In the genomic region with DNA sequence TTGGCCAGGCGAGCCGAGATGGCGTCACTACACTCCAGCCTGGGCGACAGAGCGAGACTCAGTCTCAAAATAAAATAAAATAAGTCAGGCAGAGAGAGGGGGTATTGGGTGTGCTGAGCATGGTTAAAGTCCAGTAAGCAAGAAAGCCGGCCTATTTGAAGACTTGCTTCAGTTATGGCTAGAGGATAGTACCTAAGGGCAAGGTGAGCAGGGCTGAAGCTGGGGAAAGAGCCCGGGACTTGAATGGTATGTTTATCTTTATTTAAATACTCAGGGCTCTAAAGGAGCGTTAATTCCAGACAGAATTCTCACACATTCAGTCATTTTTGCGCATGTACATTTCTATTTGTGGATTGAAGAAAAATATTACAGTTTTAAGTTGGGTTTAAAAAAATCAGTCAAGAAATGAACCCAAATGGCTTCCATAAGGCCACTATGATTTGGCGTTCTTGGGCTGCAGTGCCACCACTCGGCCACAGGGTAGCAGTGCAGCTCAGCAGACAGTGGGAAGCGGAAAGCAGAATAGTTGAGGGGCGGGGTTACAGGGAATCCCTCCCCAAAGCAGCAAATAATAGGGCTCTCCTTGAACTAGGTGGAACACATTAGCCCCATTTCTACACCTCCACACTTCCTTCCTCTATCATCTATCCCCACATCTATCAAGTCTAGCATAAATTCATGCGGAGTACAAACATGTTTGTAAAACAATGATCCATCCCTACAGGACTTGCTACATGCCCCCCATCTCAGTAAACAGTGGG, we compare ENCODE assay signal across 1 cellular context.
TF ChIP-seq lines count a peak whose summit lies in the region.

No MANE protein-coding gene starts in this region.

TF ChIP-seq in HepG2, 621 proteins besides CTCF, POLR2A, EP300 and RAD21 (continued from another document and continues in another):
- TF ChIP-seq, protein P1, sequence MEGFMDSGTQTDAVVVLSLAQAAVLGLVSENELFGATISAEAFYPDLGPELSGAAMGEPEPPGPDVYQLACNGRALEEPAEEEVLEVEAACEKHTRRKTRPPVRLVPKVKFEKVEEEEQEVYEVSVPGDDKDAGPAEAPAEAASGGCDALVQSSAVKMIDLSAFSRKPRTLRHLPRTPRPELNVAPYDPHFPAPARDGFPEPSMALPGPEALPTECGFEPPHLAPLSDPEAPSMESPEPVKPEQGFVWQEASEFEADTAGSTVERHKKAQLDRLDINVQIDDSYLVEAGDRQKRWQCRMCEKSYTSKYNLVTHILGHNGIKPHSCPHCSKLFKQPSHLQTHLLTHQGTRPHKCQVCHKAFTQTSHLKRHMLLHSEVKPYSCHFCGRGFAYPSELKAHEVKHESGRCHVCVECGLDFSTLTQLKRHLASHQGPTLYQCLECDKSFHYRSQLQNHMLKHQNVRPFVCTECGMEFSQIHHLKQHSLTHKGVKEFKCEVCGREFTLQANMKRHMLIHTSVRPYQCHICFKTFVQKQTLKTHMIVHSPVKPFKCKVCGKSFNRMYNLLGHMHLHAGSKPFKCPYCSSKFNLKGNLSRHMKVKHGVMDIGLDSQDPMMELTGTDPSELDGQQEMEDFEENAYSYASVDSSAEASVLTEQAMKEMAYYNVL (CRISPR knock-in tag; IDR thresholded peaks at IDR 0.05; ENCODE audit: borderline replicate concordance), result 0 out of 2 replicates have a peak, but pooled peaks have one; percentile 48
- TF ChIP-seq PHF20 (CRISPR knock-in tag; IDR thresholded peaks at IDR 0.05) (no peak), ZNF773 (CRISPR knock-in tag; IDR thresholded peaks at IDR 0.05; ENCODE audit: borderline replicate concordance) (no peak), PAWR (CRISPR knock-in tag; IDR thresholded peaks at IDR 0.05; ENCODE audit: borderline replicate concordance) (no peak), FLYWCH1 (CRISPR knock-in tag; IDR thresholded peaks at IDR 0.05) (no peak), KDM5B (CRISPR knock-in tag; IDR thresholded peaks at IDR 0.05; ENCODE audit: borderline replicate concordance) (no peak), ZNF484 (CRISPR knock-in tag; IDR thresholded peaks at IDR 0.05; ENCODE audit: borderline replicate concordance, low read depth) (no peak), RBM22 (optimal IDR thresholded peaks at IDR 0.05; ENCODE audit: low read length) (no peak), ADNP (CRISPR knock-in tag; IDR thresholded peaks at IDR 0.05) (no peak), TOPORS (CRISPR knock-in tag; IDR thresholded peaks at IDR 0.05) (no peak), GATAD1 (CRISPR knock-in tag; IDR thresholded peaks at IDR 0.05) (peak; percentile 47; the same call in 1 of the 2 replicates), ZNF7 (CRISPR knock-in tag; IDR thresholded peaks at IDR 0.05) (no peak), SMAD1 (CRISPR knock-in tag; IDR thresholded peaks at IDR 0.05; ENCODE audit: borderline replicate concordance, low read depth) (no peak), ZNF619 (CRISPR knock-in tag; IDR thresholded peaks at IDR 0.05) (no peak), TEAD2 (CRISPR knock-in tag; IDR thresholded peaks at IDR 0.05) (no peak), ZNF709 (CRISPR knock-in tag; IDR thresholded peaks at IDR 0.05) (no peak), ZBTB3 (CRISPR knock-in tag; IDR thresholded peaks at IDR 0.05; ENCODE audit: borderline replicate concordance, low read depth) (no peak), PTBP1 (IDR thresholded peaks at IDR 0.05; ENCODE audit: low read depth, low read length, poor library complexity, severe bottlenecking) (no peak), FOXO1 (CRISPR knock-in tag; IDR thresholded peaks at IDR 0.05) (no peak), TEAD3 (CRISPR knock-in tag; optimal IDR thresholded peaks at IDR 0.05; ENCODE audit: borderline replicate concordance) (peak; percentile 43), HNRNPLL (IDR thresholded peaks at IDR 0.05; ENCODE audit: low read depth, low read length, poor library complexity, severe bottlenecking) (no peak), SOX13 (IDR thresholded peaks at IDR 0.05) (no peak), SOX13 (CRISPR knock-in tag; conservative IDR thresholded peaks at IDR 0.05 in 1 of 2, IDR thresholded peaks at IDR 0.05 in 1 of 2) (peak in 1 of 2 experiments; percentile 5; a peak in 1 of 4 replicates), HMG20A (CRISPR knock-in tag; IDR thresholded peaks at IDR 0.05; ENCODE audit: borderline replicate concordance) (no peak), ZIK1 (CRISPR knock-in tag; IDR thresholded peaks at IDR 0.05; ENCODE audit: borderline replicate concordance, low read depth) (no peak), ZNF30 (CRISPR knock-in tag; IDR thresholded peaks at IDR 0.05) (no peak), ZNF563 (CRISPR knock-in tag; IDR thresholded peaks at IDR 0.05) (no peak), ZNF34 (CRISPR knock-in tag; IDR thresholded peaks at IDR 0.05; ENCODE audit: borderline replicate concordance) (no peak), PRPF4 (IDR thresholded peaks at IDR 0.05; ENCODE audit: low read depth, low read length, poor library complexity, severe bottlenecking) (no peak), CCAR2 (optimal IDR thresholded peaks at IDR 0.05; ENCODE audit: low read depth, low read length) (no peak), MAFG (CRISPR knock-in tag; IDR thresholded peaks at IDR 0.05) (no peak), MIER2 (CRISPR knock-in tag; IDR thresholded peaks at IDR 0.05) (no peak), YEATS4 (CRISPR knock-in tag; IDR thresholded peaks at IDR 0.05; ENCODE audit: borderline replicate concordance) (no peak), SRF (IDR thresholded peaks at IDR 0.05; ENCODE audit: low read depth, low read length) (no peak), ZKSCAN8 (CRISPR knock-in tag; IDR thresholded peaks at IDR 0.05; ENCODE audit: borderline replicate concordance) (no peak), RFX3 (CRISPR knock-in tag; IDR thresholded peaks at IDR 0.05) (no peak), ZMYM3 (CRISPR knock-in tag; IDR thresholded peaks at IDR 0.05) (no peak), RARG (CRISPR knock-in tag; IDR thresholded peaks at IDR 0.05; ENCODE audit: low read depth) (no peak), SYNCRIP (IDR thresholded peaks at IDR 0.05; ENCODE audit: insufficient read depth, low read depth, low read length) (no peak), ZNF598 (CRISPR knock-in tag; IDR thresholded peaks at IDR 0.05; ENCODE audit: borderline replicate concordance) (no peak)
- TF ChIP-seq, protein P2, sequence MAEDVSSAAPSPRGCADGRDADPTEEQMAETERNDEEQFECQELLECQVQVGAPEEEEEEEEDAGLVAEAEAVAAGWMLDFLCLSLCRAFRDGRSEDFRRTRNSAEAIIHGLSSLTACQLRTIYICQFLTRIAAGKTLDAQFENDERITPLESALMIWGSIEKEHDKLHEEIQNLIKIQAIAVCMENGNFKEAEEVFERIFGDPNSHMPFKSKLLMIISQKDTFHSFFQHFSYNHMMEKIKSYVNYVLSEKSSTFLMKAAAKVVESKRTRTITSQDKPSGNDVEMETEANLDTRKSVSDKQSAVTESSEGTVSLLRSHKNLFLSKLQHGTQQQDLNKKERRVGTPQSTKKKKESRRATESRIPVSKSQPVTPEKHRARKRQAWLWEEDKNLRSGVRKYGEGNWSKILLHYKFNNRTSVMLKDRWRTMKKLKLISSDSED (CRISPR knock-in tag; IDR thresholded peaks at IDR 0.05), result no peak
- TF ChIP-seq, protein P3, sequence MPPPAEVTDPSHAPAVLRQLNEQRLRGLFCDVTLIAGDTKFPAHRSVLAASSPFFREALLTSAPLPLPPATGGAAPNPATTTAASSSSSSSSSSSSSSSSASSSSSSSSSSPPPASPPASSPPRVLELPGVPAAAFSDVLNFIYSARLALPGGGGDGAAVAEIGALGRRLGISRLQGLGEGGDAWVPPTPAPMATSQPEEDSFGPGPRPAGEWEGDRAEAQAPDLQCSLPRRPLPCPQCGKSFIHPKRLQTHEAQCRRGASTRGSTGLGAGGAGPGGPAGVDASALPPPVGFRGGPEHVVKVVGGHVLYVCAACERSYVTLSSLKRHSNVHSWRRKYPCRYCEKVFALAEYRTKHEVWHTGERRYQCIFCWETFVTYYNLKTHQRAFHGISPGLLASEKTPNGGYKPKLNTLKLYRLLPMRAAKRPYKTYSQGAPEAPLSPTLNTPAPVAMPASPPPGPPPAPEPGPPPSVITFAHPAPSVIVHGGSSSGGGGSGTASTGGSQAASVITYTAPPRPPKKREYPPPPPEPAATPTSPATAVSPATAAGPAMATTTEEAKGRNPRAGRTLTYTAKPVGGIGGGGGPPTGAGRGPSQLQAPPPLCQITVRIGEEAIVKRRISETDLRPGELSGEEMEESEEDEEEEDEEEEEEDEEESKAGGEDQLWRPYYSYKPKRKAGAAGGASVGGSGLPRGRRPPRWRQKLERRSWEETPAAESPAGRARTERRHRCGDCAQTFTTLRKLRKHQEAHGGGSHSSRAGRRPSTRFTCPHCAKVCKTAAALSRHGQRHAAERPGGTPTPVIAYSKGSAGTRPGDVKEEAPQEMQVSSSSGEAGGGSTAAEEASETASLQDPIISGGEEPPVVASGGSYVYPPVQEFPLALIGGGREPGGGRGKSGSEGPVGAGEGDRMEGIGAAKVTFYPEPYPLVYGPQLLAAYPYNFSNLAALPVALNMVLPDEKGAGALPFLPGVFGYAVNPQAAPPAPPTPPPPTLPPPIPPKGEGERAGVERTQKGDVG (CRISPR knock-in tag; IDR thresholded peaks at IDR 0.05; ENCODE audit: borderline replicate concordance), result no peak
- TF ChIP-seq, protein P4, sequence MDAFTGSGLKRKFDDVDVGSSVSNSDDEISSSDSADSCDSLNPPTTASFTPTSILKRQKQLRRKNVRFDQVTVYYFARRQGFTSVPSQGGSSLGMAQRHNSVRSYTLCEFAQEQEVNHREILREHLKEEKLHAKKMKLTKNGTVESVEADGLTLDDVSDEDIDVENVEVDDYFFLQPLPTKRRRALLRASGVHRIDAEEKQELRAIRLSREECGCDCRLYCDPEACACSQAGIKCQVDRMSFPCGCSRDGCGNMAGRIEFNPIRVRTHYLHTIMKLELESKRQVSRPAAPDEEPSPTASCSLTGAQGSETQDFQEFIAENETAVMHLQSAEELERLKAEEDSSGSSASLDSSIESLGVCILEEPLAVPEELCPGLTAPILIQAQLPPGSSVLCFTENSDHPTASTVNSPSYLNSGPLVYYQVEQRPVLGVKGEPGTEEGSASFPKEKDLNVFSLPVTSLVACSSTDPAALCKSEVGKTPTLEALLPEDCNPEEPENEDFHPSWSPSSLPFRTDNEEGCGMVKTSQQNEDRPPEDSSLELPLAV (CRISPR knock-in tag; conservative IDR thresholded peaks at IDR 0.05; ENCODE audit: low read depth), result no peak
- TF ChIP-seq, protein P5, sequence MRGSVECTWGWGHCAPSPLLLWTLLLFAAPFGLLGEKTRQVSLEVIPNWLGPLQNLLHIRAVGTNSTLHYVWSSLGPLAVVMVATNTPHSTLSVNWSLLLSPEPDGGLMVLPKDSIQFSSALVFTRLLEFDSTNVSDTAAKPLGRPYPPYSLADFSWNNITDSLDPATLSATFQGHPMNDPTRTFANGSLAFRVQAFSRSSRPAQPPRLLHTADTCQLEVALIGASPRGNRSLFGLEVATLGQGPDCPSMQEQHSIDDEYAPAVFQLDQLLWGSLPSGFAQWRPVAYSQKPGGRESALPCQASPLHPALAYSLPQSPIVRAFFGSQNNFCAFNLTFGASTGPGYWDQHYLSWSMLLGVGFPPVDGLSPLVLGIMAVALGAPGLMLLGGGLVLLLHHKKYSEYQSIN (CRISPR knock-in tag; IDR thresholded peaks at IDR 0.05; ENCODE audit: borderline replicate concordance), result no peak
- TF ChIP-seq, protein P6, sequence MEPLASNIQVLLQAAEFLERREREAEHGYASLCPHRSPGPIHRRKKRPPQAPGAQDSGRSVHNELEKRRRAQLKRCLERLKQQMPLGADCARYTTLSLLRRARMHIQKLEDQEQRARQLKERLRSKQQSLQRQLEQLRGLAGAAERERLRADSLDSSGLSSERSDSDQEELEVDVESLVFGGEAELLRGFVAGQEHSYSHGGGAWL (CRISPR knock-in tag; IDR thresholded peaks at IDR 0.05), result no peak
- TF ChIP-seq, protein P7, sequence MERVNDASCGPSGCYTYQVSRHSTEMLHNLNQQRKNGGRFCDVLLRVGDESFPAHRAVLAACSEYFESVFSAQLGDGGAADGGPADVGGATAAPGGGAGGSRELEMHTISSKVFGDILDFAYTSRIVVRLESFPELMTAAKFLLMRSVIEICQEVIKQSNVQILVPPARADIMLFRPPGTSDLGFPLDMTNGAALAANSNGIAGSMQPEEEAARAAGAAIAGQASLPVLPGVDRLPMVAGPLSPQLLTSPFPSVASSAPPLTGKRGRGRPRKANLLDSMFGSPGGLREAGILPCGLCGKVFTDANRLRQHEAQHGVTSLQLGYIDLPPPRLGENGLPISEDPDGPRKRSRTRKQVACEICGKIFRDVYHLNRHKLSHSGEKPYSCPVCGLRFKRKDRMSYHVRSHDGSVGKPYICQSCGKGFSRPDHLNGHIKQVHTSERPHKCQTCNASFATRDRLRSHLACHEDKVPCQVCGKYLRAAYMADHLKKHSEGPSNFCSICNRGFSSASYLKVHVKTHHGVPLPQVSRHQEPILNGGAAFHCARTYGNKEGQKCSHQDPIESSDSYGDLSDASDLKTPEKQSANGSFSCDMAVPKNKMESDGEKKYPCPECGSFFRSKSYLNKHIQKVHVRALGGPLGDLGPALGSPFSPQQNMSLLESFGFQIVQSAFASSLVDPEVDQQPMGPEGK (CRISPR knock-in tag; IDR thresholded peaks at IDR 0.05), result peak; percentile 58; the same call in 1 of the 2 replicates
- TF ChIP-seq, protein P8, sequence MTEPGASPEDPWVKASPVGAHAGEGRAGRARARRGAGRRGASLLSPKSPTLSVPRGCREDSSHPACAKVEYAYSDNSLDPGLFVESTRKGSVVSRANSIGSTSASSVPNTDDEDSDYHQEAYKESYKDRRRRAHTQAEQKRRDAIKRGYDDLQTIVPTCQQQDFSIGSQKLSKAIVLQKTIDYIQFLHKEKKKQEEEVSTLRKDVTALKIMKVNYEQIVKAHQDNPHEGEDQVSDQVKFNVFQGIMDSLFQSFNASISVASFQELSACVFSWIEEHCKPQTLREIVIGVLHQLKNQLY (CRISPR knock-in tag; IDR thresholded peaks at IDR 0.05), result no peak
- TF ChIP-seq, protein P9, sequence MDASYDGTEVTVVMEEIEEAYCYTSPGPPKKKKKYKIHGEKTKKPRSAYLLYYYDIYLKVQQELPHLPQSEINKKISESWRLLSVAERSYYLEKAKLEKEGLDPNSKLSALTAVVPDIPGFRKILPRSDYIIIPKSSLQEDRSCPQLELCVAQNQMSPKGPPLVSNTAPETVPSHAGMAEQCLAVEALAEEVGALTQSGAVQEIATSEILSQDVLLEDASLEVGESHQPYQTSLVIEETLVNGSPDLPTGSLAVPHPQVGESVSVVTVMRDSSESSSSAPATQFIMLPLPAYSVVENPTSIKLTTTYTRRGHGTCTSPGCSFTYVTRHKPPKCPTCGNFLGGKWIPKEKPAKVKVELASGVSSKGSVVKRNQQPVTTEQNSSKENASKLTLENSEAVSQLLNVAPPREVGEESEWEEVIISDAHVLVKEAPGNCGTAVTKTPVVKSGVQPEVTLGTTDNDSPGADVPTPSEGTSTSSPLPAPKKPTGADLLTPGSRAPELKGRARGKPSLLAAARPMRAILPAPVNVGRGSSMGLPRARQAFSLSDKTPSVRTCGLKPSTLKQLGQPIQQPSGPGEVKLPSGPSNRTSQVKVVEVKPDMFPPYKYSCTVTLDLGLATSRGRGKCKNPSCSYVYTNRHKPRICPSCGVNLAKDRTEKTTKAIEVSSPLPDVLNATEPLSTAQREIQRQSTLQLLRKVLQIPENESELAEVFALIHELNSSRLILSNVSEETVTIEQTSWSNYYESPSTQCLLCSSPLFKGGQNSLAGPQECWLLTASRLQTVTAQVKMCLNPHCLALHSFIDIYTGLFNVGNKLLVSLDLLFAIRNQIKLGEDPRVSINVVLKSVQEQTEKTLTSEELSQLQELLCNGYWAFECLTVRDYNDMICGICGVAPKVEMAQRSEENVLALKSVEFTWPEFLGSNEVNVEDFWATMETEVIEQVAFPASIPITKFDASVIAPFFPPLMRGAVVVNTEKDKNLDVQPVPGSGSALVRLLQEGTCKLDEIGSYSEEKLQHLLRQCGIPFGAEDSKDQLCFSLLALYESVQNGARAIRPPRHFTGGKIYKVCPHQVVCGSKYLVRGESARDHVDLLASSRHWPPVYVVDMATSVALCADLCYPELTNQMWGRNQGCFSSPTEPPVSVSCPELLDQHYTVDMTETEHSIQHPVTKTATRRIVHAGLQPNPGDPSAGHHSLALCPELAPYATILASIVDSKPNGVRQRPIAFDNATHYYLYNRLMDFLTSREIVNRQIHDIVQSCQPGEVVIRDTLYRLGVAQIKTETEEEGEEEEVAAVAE (CRISPR knock-in tag; IDR thresholded peaks at IDR 0.05; ENCODE audit: borderline replicate concordance), result no peak
